Comparison of ENCODE assay signal across 8 cellular contexts in the genomic region with DNA sequence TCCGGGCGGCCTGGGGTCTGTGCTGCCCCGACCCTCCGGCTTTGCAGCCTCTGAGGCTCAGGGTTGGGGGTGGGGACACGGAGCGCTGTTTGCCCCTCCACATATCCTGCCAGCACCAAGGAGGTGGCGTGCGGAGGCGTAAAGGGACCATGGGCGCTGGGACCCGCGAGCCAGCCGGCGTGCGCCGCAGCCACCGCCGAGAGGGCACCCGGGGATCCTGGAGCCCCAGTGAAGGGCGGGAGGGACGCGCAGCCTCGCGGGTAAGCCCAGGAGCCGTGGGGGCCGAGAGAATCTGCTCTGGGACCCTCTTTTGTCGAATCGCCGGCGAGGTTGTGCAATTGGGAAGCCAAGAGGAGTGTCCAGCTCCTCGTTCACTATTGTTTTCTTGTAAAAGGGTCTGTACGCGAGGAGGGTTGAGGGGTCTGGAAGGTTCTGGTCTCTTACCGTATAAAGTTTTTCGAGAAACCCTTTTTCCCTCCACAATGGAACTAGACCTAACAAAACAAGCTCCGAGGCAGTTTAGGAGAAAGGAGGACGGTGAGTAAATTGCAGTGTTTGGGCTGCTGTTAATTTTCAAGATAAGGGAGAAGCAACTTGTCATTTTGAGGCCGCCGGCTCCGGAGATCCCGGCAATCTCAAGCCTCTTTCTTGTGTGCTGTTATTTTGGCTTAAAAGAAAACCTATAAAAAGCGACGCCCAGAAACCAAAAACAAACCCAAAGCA. TPM values are rescaled to one million over a fixed set of nuclear protein-coding genes. Genes with fewer than 3 reads are reported as not detected.
A peak's percentile ranks its signal among the peaks of the same experiment; 100 is the strongest.
DNase-seq lines count a peak whose midpoint lies in the region; ATAC-seq and TF ChIP-seq lines count a peak whose summit lies in the region.

No MANE protein-coding gene starts in this region.

- H3K4me3 Mint-ChIP-seq in stimulated activated naive CD8-positive, alpha-beta T cell treated with anti-CD3 and anti-CD28 coated beads, Interleukin-15, Interleukin-2, amounts not matched to agents 100 ng/mL and 50 ng/mL, for 24 hours, result peak overlapping the region; percentile 78

- ATAC-seq in HG02571 (IDR thresholded peaks at IDR 0.05; ENCODE audit: unreplicated experiment) (peak; percentile 23), PC-3 (peak; percentile 30), left lobe of liver (peak; percentile 53)

- H3K27me3 Mint-ChIP-seq in stimulated activated naive CD8-positive, alpha-beta T cell treated with anti-CD3 and anti-CD28 coated beads, Interleukin-15, Interleukin-2, amounts not matched to agents 100 ng/mL and 50 ng/mL, for 24 hours, result peaks cover 59% of the 10 kb centered on the region

- peak overlapping the region; percentile 95 for H3K4me2 ChIP-seq in PC-3 (ENCODE audit: low read length)

- H3K4me3 ChIP-seq in PC-3 (ENCODE audit: low read length) (peak overlapping the region; percentile 96), coronary artery (peak overlapping the region; percentile 95)

- no peak overlapping the region for H3K27ac Mint-ChIP-seq in stimulated activated naive CD8-positive, alpha-beta T cell treated with anti-CD3 and anti-CD28 coated beads, Interleukin-15, Interleukin-2, amounts not matched to agents 100 ng/mL and 50 ng/mL, for 24 hours

- DNase-seq in NOMO-1 treated with DMSO at 0.1 percent for 48 hours (lab: John Stamatoyannopoulos, UW; ENCODE audit: unreplicated experiment) (peak; percentile 14), NOMO-1 treated with dmso at 0.1 percent for 144 hours (lab: John Stamatoyannopoulos, UW; ENCODE audit: unreplicated experiment) (no peak), PC-3 (peak; percentile 38), coronary artery (ENCODE audit: low spot score) (no peak), left lobe of liver (ENCODE audit: low spot score) (peak; percentile 60), ecto neural progenitor cell (ENCODE audit: low spot score) (no peak)

- H3K79me2 ChIP-seq in PC-3 (ENCODE audit: low read length), result peaks cover 51% of the 10 kb centered on the region

- no peaks in the 10 kb centered on the region for H3F3A ChIP-seq in PC-3 (ENCODE audit: low read length, unreplicated experiment)

- intact Hi-C loops in PC-3 (cut with micrococcal nuclease), result loop anchor here (2.0 to 5.0 kb wide), 2 partner anchors 36 to 259 kb away; no protein-coding TSS in a partner anchor

- no peaks in the 10 kb centered on the region for H3K9me3 ChIP-seq in PC-3 (ENCODE audit: low read length)

- CTCF ChIA-PET in PC-3 (lab: Charles Lee), result interaction anchor here (0.8 to 1.6 kb wide), 2 partner anchors 131 to 347 kb away, joined by 4 to 14 read pairs; no protein-coding TSS in a partner anchor

- TSS peak; percentile 25 for BruUV-seq in PC-3 (replicated peaks; lab: Mats Ljungman, UMichigan)

- no peaks in the 10 kb centered on the region for H3K27me3 ChIP-seq in PC-3 (ENCODE audit: low read length)

- peak overlapping the region; percentile 96 for H2AFZ ChIP-seq in PC-3 (ENCODE audit: low read length)

- H3K36me3 ChIP-seq in PC-3 (ENCODE audit: low read depth, low read length), result no peaks in the 10 kb centered on the region

- POLR2A ChIA-PET in PC-3 (lab: Charles Lee; ENCODE audit: unreplicated experiment), result no interaction called here

- H3K9me2 ChIP-seq in PC-3 (replicated peaks; ENCODE audit: low read length), result no peaks in the 10 kb centered on the region

- TF ChIP-seq CTCF in PC-3 (conservative IDR thresholded peaks at IDR 0.05; ENCODE audit: low read depth, low read length) (no peak), coronary artery (IDR thresholded peaks at IDR 0.05) (no peak)

- peak overlapping the region; percentile 79 for H3K9ac ChIP-seq in PC-3 (ENCODE audit: low read length)

- no peaks in the 10 kb centered on the region for H4K20me1 ChIP-seq in PC-3 (ENCODE audit: low read length)

- H3K9me3 Mint-ChIP-seq in stimulated activated naive CD8-positive, alpha-beta T cell treated with anti-CD3 and anti-CD28 coated beads, Interleukin-15, Interleukin-2, amounts not matched to agents 100 ng/mL and 50 ng/mL, for 24 hours, result no peaks in the 10 kb centered on the region

- H3K27ac ChIP-seq in PC-3 (ENCODE audit: low read length) (peak overlapping the region; percentile 33), coronary artery (peak overlapping the region; percentile 34 to 89)

- H3K4me1 Mint-ChIP-seq in stimulated activated naive CD8-positive, alpha-beta T cell treated with anti-CD3 and anti-CD28 coated beads, Interleukin-15, Interleukin-2, amounts not matched to agents 100 ng/mL and 50 ng/mL, for 24 hours (ENCODE audit: low read depth), result peaks cover 15% of the 10 kb centered on the region

- peaks cover 48% of the 10 kb centered on the region for H3K4me1 ChIP-seq in PC-3 (ENCODE audit: insufficient read depth, low read length)

- no peaks in the 10 kb centered on the region for H3K36me3 Mint-ChIP-seq in stimulated activated naive CD8-positive, alpha-beta T cell treated with anti-CD3 and anti-CD28 coated beads, Interleukin-15, Interleukin-2, amounts not matched to agents 100 ng/mL and 50 ng/mL, for 24 hours (ENCODE audit: low read depth)

RNA-seq across cellular contexts. Expression of gene ST3GAL6, which starts 29.9 kb away (rescaled TPM):
- total RNA-seq in PC-3 (2014; rRNA removed) (7.3 and 11.5 TPM in 2 replicates), left lobe of liver (41.8 TPM)

Comparison
In these comparisons a context has a peak if more than half of its experiments do, and no peak if none do; other contexts are left out.
1. DNase-seq: peak in NOMO-1 treated with DMSO at 0.1 percent for 48 hours (single experiment), PC-3 (single experiment) and left lobe of liver (single experiment); none in NOMO-1 treated with dmso at 0.1 percent for 144 hours (single experiment), coronary artery (single experiment) and ecto neural progenitor cell (single experiment).
2. Peak in every context shown above with its lines, with median percentiles within 50 percentile points of each other: ATAC-seq.